ENCODE assay signal across 20 cellular contexts in genomic region chr13:48661112-48661511, GRCh38. TPM values are rescaled to one million over a fixed set of nuclear protein-coding genes. Genes with fewer than 3 reads are reported as not detected.
DNase-seq lines count a peak whose midpoint lies in the region; ATAC-seq, FAIRE-seq and TF ChIP-seq lines count a peak whose summit lies in the region.
"Had no signal": no experiment of that assay in that cellular context is flagged by ENCODE, and none has a peak within 500 bp of the region (broad histone marks: within the 10 kb centered on the region; RNA-seq: fewer than 3 reads in every experiment).

No MANE protein-coding gene starts in this region.

- peak; percentile 12 to 76 (median 62) for ATAC-seq in pancreas
- ATAC-seq in HG02642 (IDR thresholded peaks at IDR 0.05; ENCODE audit: poor library complexity, unreplicated experiment), result no peak
- no peak for ATAC-seq in GM21825 (IDR thresholded peaks at IDR 0.05; ENCODE audit: unreplicated experiment)
- ATAC-seq: HCT116, K562 had no signal

- intact Hi-C loops in activated CD4-positive, alpha-beta T cell treated with anti-CD3 and anti-CD28 coated beads, Interleukin-2, amount 10 ng/mL, durations not matched to agents 24 days and 14 days (cut with micrococcal nuclease), result no loop called here
- intact Hi-C loops in pancreas (cut with DNase I), result no loop called here

- no peaks in the 10 kb centered on the region for H3K36me3 Mint-ChIP-seq in activated CD4-positive, alpha-beta T cell treated with anti-CD3 and anti-CD28 coated beads, Interleukin-2, amount 10 ng/mL, durations not matched to agents 24 days and 14 days (ENCODE audit: low read depth)
- H3K36me3 Mint-ChIP-seq in activated CD4-positive, alpha-beta T cell treated with anti-CD3 and anti-CD28 coated beads, Interleukin-2, amount 10 ng/mL, durations not matched to agents 7 days and 5 days (ENCODE audit: low read depth), result peaks cover 6% of the 10 kb centered on the region
- peaks cover 16% of the 10 kb centered on the region for H3K36me3 Mint-ChIP-seq in glutamatergic neuron (ENCODE audit: unreplicated experiment)

- no peaks in the 10 kb centered on the region for H3K9me3 ChIP-seq in pancreas

- peaks cover 0 to 12% (median 3%) of the 10 kb centered on the region in 3 donors for H3K4me1 ChIP-seq in pancreas
- H3K4me1 ChIP-seq: Caco-2 had no signal

- H3K36me3 ChIP-seq in pancreas, result no peaks in the 10 kb centered on the region

- CTCF ChIA-PET in activated CD4-positive, alpha-beta T cell treated with anti-CD3 and anti-CD28 coated beads, Interleukin-2, amount 10 ng/mL, durations not matched to agents 7 days and 5 days (lab: Charles Lee), result no interaction called here

- no peaks in the 10 kb centered on the region for H3K27me3 Mint-ChIP-seq in activated CD4-positive, alpha-beta T cell treated with anti-CD3 and anti-CD28 coated beads, Interleukin-2, amount 10 ng/mL, durations not matched to agents 24 days and 14 days
- H3K27me3 Mint-ChIP-seq in activated CD4-positive, alpha-beta T cell treated with anti-CD3 and anti-CD28 coated beads, Interleukin-2, amount 10 ng/mL, durations not matched to agents 7 days and 5 days, result no peaks in the 10 kb centered on the region
- H3K27me3 Mint-ChIP-seq in glutamatergic neuron (ENCODE audit: unreplicated experiment), result peaks cover 4% of the 10 kb centered on the region
- H3K27me3 Mint-ChIP-seq: CD4-positive, CD25-positive, alpha-beta regulatory T cell had no signal

- H3K4me3 Mint-ChIP-seq in activated CD4-positive, alpha-beta T cell treated with anti-CD3 and anti-CD28 coated beads, Interleukin-2, amount 10 ng/mL, durations not matched to agents 24 days and 14 days, result no peak overlapping the region
- H3K4me3 Mint-ChIP-seq in activated CD4-positive, alpha-beta T cell treated with anti-CD3 and anti-CD28 coated beads, Interleukin-2, amount 10 ng/mL, durations not matched to agents 7 days and 5 days, result no peak overlapping the region
- peak overlapping the region; percentile 23 for H3K4me3 Mint-ChIP-seq in glutamatergic neuron (ENCODE audit: unreplicated experiment)
- H3K4me3 Mint-ChIP-seq: CD4-positive, CD25-positive, alpha-beta regulatory T cell had no signal

- peak; percentile 28 for DNase-seq in activated CD4-positive, alpha-beta T cell treated with anti-CD3 and anti-CD28 coated beads, Interleukin-2, amount 10 ng/mL, durations not matched to agents 24 days and 14 days
- no peak for DNase-seq in activated CD4-positive, alpha-beta T cell treated with anti-CD3 and anti-CD28 coated beads, Interleukin-2, amount 10 ng/mL, durations not matched to agents 7 days and 5 days
- DNase-seq in NCI-H82 (lab: John Stamatoyannopoulos, UW) (peak; percentile 67), glutamatergic neuron (no peak), pancreas (no peak), D721Med (ENCODE audit: insufficient read length, low spot score) (no peak)
- DNase-seq: Caco-2; CD4-positive, CD25-positive, alpha-beta regulatory T cell; DMS53; EL; GOT3; NCI-H1092 treated with DMSO at 0.1 percent for 48 hours; NCI-H2081 treated with DMSO at 0.1 percent for 48 hours; NCI-H748 treated with DMSO at 0.1 percent for 48 hours had no signal

- no peaks in the 10 kb centered on the region for H3K27me3 ChIP-seq in pancreas

- no peak overlapping the region for H3K27ac Mint-ChIP-seq in activated CD4-positive, alpha-beta T cell treated with anti-CD3 and anti-CD28 coated beads, Interleukin-2, amount 10 ng/mL, durations not matched to agents 24 days and 14 days
- no peak overlapping the region for H3K27ac Mint-ChIP-seq in activated CD4-positive, alpha-beta T cell treated with anti-CD3 and anti-CD28 coated beads, Interleukin-2, amount 10 ng/mL, durations not matched to agents 7 days and 5 days
- peak overlapping the region; percentile 40 for H3K27ac Mint-ChIP-seq in glutamatergic neuron (ENCODE audit: unreplicated experiment)
- H3K27ac Mint-ChIP-seq: CD4-positive, CD25-positive, alpha-beta regulatory T cell had no signal

- H3K4me1 Mint-ChIP-seq in activated CD4-positive, alpha-beta T cell treated with anti-CD3 and anti-CD28 coated beads, Interleukin-2, amount 10 ng/mL, durations not matched to agents 24 days and 14 days, result peaks cover 15% of the 10 kb centered on the region
- H3K4me1 Mint-ChIP-seq in activated CD4-positive, alpha-beta T cell treated with anti-CD3 and anti-CD28 coated beads, Interleukin-2, amount 10 ng/mL, durations not matched to agents 7 days and 5 days, result peaks cover 16% of the 10 kb centered on the region
- peaks cover 32% of the 10 kb centered on the region for H3K4me1 Mint-ChIP-seq in glutamatergic neuron (ENCODE audit: low read depth, unreplicated experiment)

- H3K9me3 Mint-ChIP-seq in activated CD4-positive, alpha-beta T cell treated with anti-CD3 and anti-CD28 coated beads, Interleukin-2, amount 10 ng/mL, durations not matched to agents 24 days and 14 days, result peaks cover 17% of the 10 kb centered on the region
- peaks cover 14% of the 10 kb centered on the region for H3K9me3 Mint-ChIP-seq in activated CD4-positive, alpha-beta T cell treated with anti-CD3 and anti-CD28 coated beads, Interleukin-2, amount 10 ng/mL, durations not matched to agents 7 days and 5 days
- peaks cover 8% of the 10 kb centered on the region for H3K9me3 Mint-ChIP-seq in glutamatergic neuron (ENCODE audit: unreplicated experiment)

- WGBS in pancreas, 2 donors, result 42 to 45% methylated on average over 5 of the region's 5 CpGs

- no peak overlapping the region for H3K27ac ChIP-seq in pancreas
- H3K27ac ChIP-seq: 22Rv1 had no signal

- no peak for TF ChIP-seq CTCF in glutamatergic neuron (IDR thresholded peaks at IDR 0.05; ENCODE audit: partially characterized antibody, unreplicated experiment)
- TF ChIP-seq CTCF in pancreas (IDR thresholded peaks at IDR 0.05), result no peak
- no peak for TF ChIP-seq CTCF in D721Med (IDR thresholded peaks at IDR 0.05; ENCODE audit: insufficient read depth, missing control alignments)

- H3K4me3 ChIP-seq in pancreas, result no peak overlapping the region
- H3K4me3 ChIP-seq: K562 had no signal

- FAIRE-seq in pancreas (lab: Jason Lieb, UNC), result no peak
- no peak for FAIRE-seq in D721Med (lab: Jason Lieb, UNC)
- FAIRE-seq: K562 had no signal

- POLR2A ChIA-PET in activated CD4-positive, alpha-beta T cell treated with anti-CD3 and anti-CD28 coated beads, Interleukin-2, amount 10 ng/mL, durations not matched to agents 7 days and 5 days (lab: Charles Lee), result no interaction called here

RNA-seq across cellular contexts. Expression of gene CYSLTR2, which starts 7.4 kb away (rescaled TPM):
- total RNA-seq in activated CD4-positive, alpha-beta T cell treated with anti-CD3 and anti-CD28 coated beads, Interleukin-2, amount 10 ng/mL, durations not matched to agents 24 days and 14 days, result 0.90 and 1.1 TPM in 2 replicates
- 1 to 10 TPM; 3.1 to 3.7 TPM for total RNA-seq in activated CD4-positive, alpha-beta T cell treated with anti-CD3 and anti-CD28 coated beads, Interleukin-2, amount 10 ng/mL, durations not matched to agents 7 days and 5 days
- 4.9 TPM for total RNA-seq in glutamatergic neuron (ENCODE audit: unreplicated experiment)
- total RNA-seq in pancreas, result under 1 TPM in 4 of 6 donors, not detected in 2; 0.06 to 0.43 (median 0.13) TPM
- under 1 TPM; 0.15 to 0.31 TPM for polyA plus RNA-seq in pancreas
- total RNA-seq: Caco-2, K562, NCI-H460 had no signal
- polyA plus RNA-seq: K562 had no signal

Comparison
In these comparisons a context has a peak if more than half of its experiments do, and no peak if none do; other contexts are left out.
1. DNase-seq: peak in activated CD4-positive, alpha-beta T cell treated with anti-CD3 and anti-CD28 coated beads, Interleukin-2, amount 10 ng/mL, durations not matched to agents 24 days and 14 days (single experiment) and NCI-H82 (single experiment); none in activated CD4-positive, alpha-beta T cell treated with anti-CD3 and anti-CD28 coated beads, Interleukin-2, amount 10 ng/mL, durations not matched to agents 7 days and 5 days (single experiment), glutamatergic neuron (single experiment), pancreas (0 of 6) and D721Med (single experiment).
2. ATAC-seq: peak in pancreas (4 of 4); none in HG02642 (single experiment) and GM21825 (single experiment).